ENCODE assay signal across 1 cellular context in genomic region chr16:85146532-85146797, GRCh38.
TF ChIP-seq lines count a peak whose summit lies in the region.

No MANE protein-coding gene starts in this region.

TF ChIP-seq in K562, 482 proteins besides CTCF, POLR2A, EP300 and RAD21 (continued from another document):
- TF ChIP-seq ARID3A (IDR thresholded peaks at IDR 0.05; ENCODE audit: borderline replicate concordance, low read depth, low read length): no peak
- TF ChIP-seq ZC3H11A (IDR thresholded peaks at IDR 0.05; ENCODE audit: low read depth, low read length): no peak
